Comparison of ENCODE assay signal across 15 cellular contexts in the genomic region with DNA sequence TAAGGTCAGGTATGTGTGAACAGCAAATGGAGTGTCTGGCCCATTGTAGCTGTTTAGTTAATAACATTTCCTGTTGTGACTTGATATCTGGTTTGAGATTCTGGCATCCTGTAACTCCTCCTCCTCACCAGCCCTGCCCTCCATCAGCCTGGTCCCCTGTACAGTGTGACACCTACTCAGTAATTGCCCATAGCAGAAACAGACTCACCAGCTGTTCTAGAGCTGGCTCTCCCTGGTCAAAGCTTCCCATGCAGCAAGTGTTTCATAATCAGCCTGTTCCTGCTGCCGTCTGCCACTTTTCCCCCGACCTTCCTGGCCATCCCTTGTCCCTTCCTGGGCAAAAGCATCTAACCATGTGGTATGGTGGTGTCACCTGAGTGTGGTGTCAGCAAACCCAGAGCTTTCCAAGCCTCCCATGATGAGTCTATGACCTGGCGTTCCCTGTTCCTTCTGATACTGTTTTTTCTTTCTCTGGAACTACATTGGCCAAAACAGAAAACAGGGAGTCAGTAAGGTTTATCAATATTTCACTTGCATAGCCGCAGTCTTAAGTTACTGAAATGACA. TPM values are rescaled to one million over a fixed set of nuclear protein-coding genes. Genes with fewer than 3 reads are reported as not detected.
DNase-seq lines count a peak whose midpoint lies in the region; ATAC-seq and TF ChIP-seq lines count a peak whose summit lies in the region.
"Had no signal": no experiment of that assay in that cellular context is flagged by ENCODE, and none has a peak within 500 bp of the region (broad histone marks: within the 10 kb centered on the region; RNA-seq: fewer than 3 reads in every experiment).

No MANE protein-coding gene starts in this region.

- no peak overlapping the region for H3K27ac ChIP-seq in transverse colon
- H3K27ac ChIP-seq: PC-9 had no signal

- no peak for DNase-seq in stimulated activated naive CD8-positive, alpha-beta T cell treated with anti-CD3 and anti-CD28 coated beads, Interleukin-15, Interleukin-2, amounts not matched to agents 100 U/mL and 50 U/mL, for 24 hours
- peak; percentile 34 for DNase-seq in SK-N-DZ (ENCODE audit: low spot score)
- DNase-seq in myocyte (ENCODE audit: low read depth), result peak; percentile 3
- no peak for DNase-seq in NCI-H2081 treated with DMSO at 0.1 percent for 48 hours (lab: John Stamatoyannopoulos, UW)
- DNase-seq in transverse colon, result no peak
- no peak for DNase-seq in stimulated activated CD4-positive, alpha-beta T cell treated with anti-CD3 and anti-CD28 coated beads, Interleukin-12 subunit alpha, Interleukin-12 subunit beta, amount 100 ng/mL, for 4 hours
- DNase-seq: CD8-positive, alpha-beta memory T cell; NCI-H1048; NCI-H146; NCI-H2107; NCI-H748 treated with DMSO at 0.1 percent for 48 hours; PC-9 had no signal

- in situ Hi-C loops in transverse colon (cut with MboI; ENCODE audit: low pct_ligation_motif_present in 1 of 4, low pct_unique_long_range_greater_than_20kb in 1 of 4, low sequenced_read_pairs in 3 of 4), result no loop called here

- no peaks in the 10 kb centered on the region for H3K4me1 ChIP-seq in transverse colon

- H3K4me3 Mint-ChIP-seq in stimulated activated naive CD8-positive, alpha-beta T cell treated with anti-CD3 and anti-CD28 coated beads, Interleukin-15, Interleukin-2, amounts not matched to agents 100 ng/mL and 50 ng/mL, for 24 hours, result no peak overlapping the region
- H3K4me3 Mint-ChIP-seq: CD8-positive, alpha-beta memory T cell had no signal

- H3K27me3 Mint-ChIP-seq in stimulated activated naive CD8-positive, alpha-beta T cell treated with anti-CD3 and anti-CD28 coated beads, Interleukin-15, Interleukin-2, amounts not matched to agents 100 ng/mL and 50 ng/mL, for 24 hours, result no peaks in the 10 kb centered on the region

- TF ChIP-seq POLR2A in transverse colon (IDR thresholded peaks at IDR 0.05), result no peak

- peak overlapping the region; percentile 50 for H3K27ac Mint-ChIP-seq in stimulated activated naive CD8-positive, alpha-beta T cell treated with anti-CD3 and anti-CD28 coated beads, Interleukin-15, Interleukin-2, amounts not matched to agents 100 ng/mL and 50 ng/mL, for 24 hours
- H3K27ac Mint-ChIP-seq: CD8-positive, alpha-beta memory T cell had no signal

- no peaks in the 10 kb centered on the region for H3K36me3 Mint-ChIP-seq in stimulated activated naive CD8-positive, alpha-beta T cell treated with anti-CD3 and anti-CD28 coated beads, Interleukin-15, Interleukin-2, amounts not matched to agents 100 ng/mL and 50 ng/mL, for 24 hours (ENCODE audit: low read depth)

- no peak for TF ChIP-seq CTCF in transverse colon (IDR thresholded peaks at IDR 0.05)

- 80 to 84% methylated on average over 4 of the region's 4 CpGs for WGBS in transverse colon (ENCODE audit: low coverage in 1 of 2), 2 donors

- no peaks in the 10 kb centered on the region for H3K36me3 ChIP-seq in transverse colon

- H3K27me3 ChIP-seq in transverse colon, result no peaks in the 10 kb centered on the region

- no peak for TF ChIP-seq EP300 in transverse colon (IDR thresholded peaks at IDR 0.05; ENCODE audit: low read depth)

- H3K9me3 ChIP-seq in transverse colon, result no peaks in the 10 kb centered on the region

- H3K4me1 Mint-ChIP-seq in stimulated activated naive CD8-positive, alpha-beta T cell treated with anti-CD3 and anti-CD28 coated beads, Interleukin-15, Interleukin-2, amounts not matched to agents 100 ng/mL and 50 ng/mL, for 24 hours (ENCODE audit: low read depth), result peaks cover 24% of the 10 kb centered on the region
- H3K4me1 Mint-ChIP-seq: CD8-positive, alpha-beta memory T cell had no signal

- peaks cover 4% of the 10 kb centered on the region for H3K9me3 Mint-ChIP-seq in stimulated activated naive CD8-positive, alpha-beta T cell treated with anti-CD3 and anti-CD28 coated beads, Interleukin-15, Interleukin-2, amounts not matched to agents 100 ng/mL and 50 ng/mL, for 24 hours

- no peak overlapping the region for H3K4me3 ChIP-seq in transverse colon
- H3K4me3 ChIP-seq: K562, PC-9 had no signal

- no peak for ATAC-seq in stimulated activated naive CD8-positive, alpha-beta T cell treated with anti-CD3 and anti-CD28 coated beads, Interleukin-15, Interleukin-2, amounts not matched to agents 100 U/mL and 50 U/mL, for 24 hours
- ATAC-seq: K562, SK-N-SH treated with all-trans-retinoic acid at 6 μM for 48 hours had no signal

- intact Hi-C loops in transverse colon (cut with DNase I; ENCODE audit: low total_unique reads), result no loop called here

RNA-seq across cellular contexts. Expression of gene B3GALNT1, which starts 55.4 kb away (rescaled TPM):
- 52.4 and 55.7 TPM in 2 replicates for polyA plus RNA-seq in SK-N-DZ (2014; cell fraction: cytosol; rRNA removed)
- polyA plus RNA-seq in SK-N-DZ (2014; cell fraction: nucleus; rRNA removed), result 25.1 and 29.9 TPM in 2 replicates
- total RNA-seq in myocyte, result 0.99 and 2.3 TPM in 2 replicates
- 1.7 TPM for polyA plus RNA-seq in myocyte (2012)
- total RNA-seq in transverse colon, result 10 to 100 TPM in 1 of 4 donors, 1 to 10 TPM in 3; 1.3 to 15.3 (median 3.8) TPM

Comparison
In these comparisons a context has a peak if more than half of its experiments do, and no peak if none do; other contexts are left out.
1. DNase-seq: peak in SK-N-DZ (single experiment) and myocyte (single experiment); none in stimulated activated naive CD8-positive, alpha-beta T cell treated with anti-CD3 and anti-CD28 coated beads, Interleukin-15, Interleukin-2, amounts not matched to agents 100 U/mL and 50 U/mL, for 24 hours (single experiment), NCI-H2081 treated with DMSO at 0.1 percent for 48 hours (single experiment), transverse colon (single experiment) and stimulated activated CD4-positive, alpha-beta T cell treated with anti-CD3 and anti-CD28 coated beads, Interleukin-12 subunit alpha, Interleukin-12 subunit beta, amount 100 ng/mL, for 4 hours (single experiment).